ENCODE assay signal across 17 cellular contexts in the genomic region with DNA sequence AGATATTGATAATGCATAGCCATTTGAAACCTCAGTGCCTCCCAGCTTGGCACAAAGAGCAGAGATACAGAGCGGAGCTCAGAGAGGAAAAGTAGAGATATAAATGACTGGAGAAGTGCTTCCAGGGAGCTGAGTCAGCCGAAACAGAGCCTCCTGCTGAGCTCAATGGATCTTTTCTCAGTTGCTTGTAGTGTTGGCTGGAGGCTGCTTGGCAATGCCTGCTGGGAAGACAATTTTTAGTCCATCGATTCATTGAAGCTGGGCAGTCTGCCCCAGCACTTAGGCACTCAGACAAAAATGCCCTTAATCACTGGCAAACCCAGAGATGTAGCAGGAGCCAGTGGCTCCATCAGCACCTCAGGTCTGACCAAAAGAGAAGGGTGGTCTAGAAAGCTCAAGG.
DNase-seq lines count a peak whose midpoint lies in the region; ATAC-seq and TF ChIP-seq lines count a peak whose summit lies in the region.
"Had no signal": no experiment of that assay in that cellular context is flagged by ENCODE, and none has a peak within 500 bp of the region (broad histone marks: within the 10 kb centered on the region; RNA-seq: fewer than 3 reads in every experiment).

No MANE protein-coding gene starts in this region.

- H3K9me3 ChIP-seq in thoracic aorta (no peaks in the 10 kb centered on the region), esophagus squamous epithelium (no peaks in the 10 kb centered on the region)
- H3K9me3 ChIP-seq: Peyer's patch, transverse colon had no signal

- no peak for TF ChIP-seq POLR2A in esophagus squamous epithelium (IDR thresholded peaks at IDR 0.05)

- intact Hi-C loops in esophagus squamous epithelium (cut with DNase I): no loop called here

- TF ChIP-seq CTCF in coronary artery (IDR thresholded peaks at IDR 0.05) (no peak), thoracic aorta (IDR thresholded peaks at IDR 0.05) (no peak), esophagus squamous epithelium (IDR thresholded peaks at IDR 0.05) (no peak)

- H3K27ac ChIP-seq in coronary artery: peak overlapping the region; percentile 32 to 69
- H3K27ac ChIP-seq in thoracic aorta: peak overlapping the region; percentile 3 to 66
- H3K27ac ChIP-seq in esophagus squamous epithelium: peak overlapping the region in 2 of 4 donors; percentile 41 to 45
- H3K27ac ChIP-seq: parathyroid adenoma, Peyer's patch, transverse colon had no signal

- no peaks in the 10 kb centered on the region for H3K27me3 ChIP-seq in thoracic aorta (replicated peaks; ENCODE audit: insufficient read depth)
- no peaks in the 10 kb centered on the region for H3K27me3 ChIP-seq in esophagus squamous epithelium
- H3K27me3 ChIP-seq: Peyer's patch, transverse colon had no signal

- no peaks in the 10 kb centered on the region for H3K36me3 ChIP-seq in thoracic aorta
- no peaks in the 10 kb centered on the region for H3K36me3 ChIP-seq in esophagus squamous epithelium
- H3K36me3 ChIP-seq: Peyer's patch, transverse colon had no signal

- ATAC-seq in thoracic aorta (ENCODE audit: insufficient number of reproducible peaks, low FRiP score, low read depth): no peak

- peak overlapping the region; percentile 0 for H3K4me3 ChIP-seq in coronary artery
- peak overlapping the region; percentile 14 for H3K4me3 ChIP-seq in thoracic aorta
- H3K4me3 ChIP-seq in esophagus squamous epithelium: no peak overlapping the region
- H3K4me3 ChIP-seq: Peyer's patch, transverse colon had no signal

- DNase-seq in NCI-H446 (lab: John Stamatoyannopoulos, UW) (peak; percentile 80 to 94), coronary artery (ENCODE audit: low spot score) (no peak), iPS-NIHi7 (ENCODE audit: extremely low spot score) (peak; percentile 38), thoracic aorta (ENCODE audit: low spot score) (no peak), T-helper 1 cell (no peak), NCI-H1436 (lab: John Stamatoyannopoulos, UW) (no peak), esophagus squamous epithelium (lab: John Stamatoyannopoulos, UW) (no peak), MV-4-11 (lab: John Stamatoyannopoulos, UW) (no peak)
- DNase-seq: activated B cell treated with CpG ODN at 0.5 μM for 24 hours; activated gamma-delta T cell; DMS153; effector memory CD4-positive, alpha-beta T cell; kidney; NCI-H187; Peyer's patch; transverse colon had no signal

- WGBS in esophagus squamous epithelium, 2 donors: 37 to 46% methylated on average over 3 of the region's 3 CpGs

- H3K4me1 ChIP-seq in thoracic aorta (ENCODE audit: control insufficient read depth in 1 of 2, low read depth in 2 of 2) (peaks cover 25 to 54% of the 10 kb centered on the region in 2 donors), esophagus squamous epithelium (peaks cover 5 to 59% (median 10%) of the 10 kb centered on the region in 3 donors)
- H3K4me1 ChIP-seq: parathyroid adenoma, Peyer's patch had no signal

Comparison
In these comparisons a context has a peak if more than half of its experiments do, and no peak if none do; other contexts are left out.
1. DNase-seq: peak in NCI-H446 (2 of 2) and iPS-NIHi7 (single experiment); none in coronary artery (single experiment), thoracic aorta (single experiment), T-helper 1 cell (0 of 5), NCI-H1436 (single experiment), esophagus squamous epithelium (single experiment) and MV-4-11 (single experiment).
2. H3K4me3 ChIP-seq: peak in coronary artery (single experiment) and thoracic aorta (single experiment); none in esophagus squamous epithelium (0 of 4).